5 cellular contexts compared by ENCODE assay signal in the genomic region with DNA sequence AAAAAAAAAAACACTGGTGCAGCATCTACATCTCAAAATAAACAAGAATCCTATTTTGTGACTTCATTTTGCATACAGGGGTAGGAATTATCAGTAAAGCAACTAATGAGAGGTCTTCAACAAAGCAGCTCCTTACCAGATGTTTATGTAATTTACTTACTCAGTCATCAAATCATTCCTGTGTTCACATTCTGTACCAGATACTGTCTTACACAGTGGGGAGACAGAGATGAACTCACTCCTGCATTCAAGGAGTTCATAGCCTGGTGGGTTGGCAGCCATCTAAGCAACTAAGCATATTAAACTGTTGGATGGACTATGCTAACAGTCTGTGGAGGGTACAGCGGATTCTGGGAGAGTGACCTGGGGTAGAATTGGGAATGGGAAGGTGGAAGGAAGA.
"Had no signal": no experiment of that assay in that cellular context is flagged by ENCODE, and none has a peak within 500 bp of the region (broad histone marks: within the 10 kb centered on the region; RNA-seq: fewer than 3 reads in every experiment).

No MANE protein-coding gene starts in this region.

- DNase-seq: GM23248, GOT3, H7, HCEC 1CT, KBM-7 had no signal

- H3K4me3 ChIP-seq: GM23248 had no signal

- H2AFZ ChIP-seq: GM23248 had no signal

- H3K27ac ChIP-seq: GM23248 had no signal

- H3K9ac ChIP-seq: GM23248 had no signal
